In the genomic region with DNA sequence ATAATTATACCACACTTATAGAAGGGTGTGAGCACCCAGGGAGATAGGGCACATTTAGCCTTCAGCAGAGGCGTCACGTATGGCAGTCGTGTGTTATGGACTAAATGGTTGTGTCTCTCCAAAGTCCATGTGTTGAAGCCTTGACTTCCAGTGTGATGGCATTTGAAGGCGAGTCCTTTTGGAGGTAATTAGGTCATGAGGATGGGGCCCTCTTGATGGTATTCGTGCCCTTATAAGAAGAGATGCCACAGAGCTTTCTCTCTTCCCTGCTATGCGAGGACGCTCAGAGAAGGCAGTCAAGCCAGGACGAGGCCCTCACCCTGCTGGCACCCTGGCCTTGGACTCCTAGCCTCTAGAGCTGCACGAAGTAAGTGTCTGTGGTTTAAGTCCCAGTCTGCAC, we compare ENCODE assay signal across 40 cellular contexts.
"Had no signal": no experiment of that assay in that cellular context is flagged by ENCODE, and none has a peak within 500 bp of the region (broad histone marks: within the 10 kb centered on the region; RNA-seq: fewer than 3 reads in every experiment).

No MANE protein-coding gene starts in this region.

- ATAC-seq: activated naive CD4-positive, alpha-beta T cell treated with anti-CD3 and anti-CD28 coated beads, Interleukin-2, amount 50 U/mL, for 72 hours; activated naive CD8-positive, alpha-beta T cell treated with anti-CD3 and anti-CD28 coated beads, Interleukin-2, amount 50 U/mL, for 24 hours; activated T-cell treated with anti-CD3 and anti-CD28 coated beads, Interleukin-2, amount 50 U/mL, for 4 hours; activated T-cell treated with anti-CD3 and anti-CD28 coated beads, Interleukin-2, amount 50 U/mL, for 72 hours; activated T-helper 17 cell treated with anti-CD3 and anti-CD28 coated beads, Interleukin-2, amount 50 U/mL, for 72 hours; body of pancreas had no signal

- DNase-seq: activated effector memory CD4-positive, alpha-beta T cell treated with anti-CD3 and anti-CD28 coated beads, Interleukin-2, amount 50 U/mL, for 16 hours; activated effector memory CD4-positive, alpha-beta T cell treated with Interleukin-2 at 50 U/mL for 16 hours; activated gamma-delta T cell; activated gamma-delta T cell treated with Interleukin-2 at 50 U/mL for 16 hours; activated naive CD4-positive, alpha-beta T cell; activated naive CD4-positive, alpha-beta T cell treated with anti-CD3 and anti-CD28 coated beads for 36 hours; activated naive CD4-positive, alpha-beta T cell treated with anti-CD3 and anti-CD28 coated beads, Interleukin-2, amount 10 ng/mL, durations not matched to agents 7 days and 5 days; activated naive CD4-positive, alpha-beta T cell treated with anti-CD3 and anti-CD28 coated beads, Interleukin-2, amount 50 U/mL, for 16 hours; activated naive CD4-positive, alpha-beta T cell treated with Interleukin-2 at 50 U/mL for 16 hours; activated naive CD8-positive, alpha-beta T cell treated with anti-CD3 and anti-CD28 coated beads for 36 hours; activated naive CD8-positive, alpha-beta T cell treated with anti-CD3 and anti-CD28 coated beads, Interleukin-2, amount 10 ng/mL, durations not matched to agents 7 days and 5 days; activated naive CD8-positive, alpha-beta T cell treated with anti-CD3 and anti-CD28 coated beads, Interleukin-2, amount 50 U/mL, for 24 hours; activated T-cell treated with anti-CD3 and anti-CD28 coated beads, Interleukin-2, amount 50 U/mL, for 1 hour; activated T-cell treated with anti-CD3 and anti-CD28 coated beads, Interleukin-2, amount 50 U/mL, for 24 hours; activated T-cell treated with anti-CD3 and anti-CD28 coated beads, Interleukin-2, amount 50 U/mL, for 4 hours; activated T-cell treated with anti-CD3 and anti-CD28 coated beads, Interleukin-2, amount 50 U/mL, for 48 hours; activated T-cell treated with anti-CD3 and anti-CD28 coated beads, Interleukin-2, amount 50 U/mL, for 72 hours; adrenal gland; amniotic stem cell; amygdala; anterior cingulate cortex; aorta; body of pancreas; brain microvascular endothelial cell; caudate nucleus; central memory CD4-positive, alpha-beta T cell; cerebellar nuclear complex had no signal

- H3K4me3 ChIP-seq: adrenal gland, ascending aorta, body of pancreas, breast epithelium, cardiac muscle cell had no signal

- H3K27me3 ChIP-seq: ascending aorta, body of pancreas, brain microvascular endothelial cell, cardiac muscle cell had no signal

- H3K9me3 Mint-ChIP-seq: activated naive CD4-positive, alpha-beta T cell treated with anti-CD3 and anti-CD28 coated beads, Interleukin-2, amount 50 U/mL, for 24 hours had no signal

- H3K27ac ChIP-seq: adrenal gland, ascending aorta, body of pancreas, brain microvascular endothelial cell, breast epithelium, cardiac muscle cell had no signal

- FAIRE-seq: astrocyte, bronchial epithelial cell had no signal

- H3K27me3 Mint-ChIP-seq: activated naive CD8-positive, alpha-beta T cell treated with anti-CD3 and anti-CD28 coated beads, Interleukin-2, amount 10 ng/mL, durations not matched to agents 7 days and 5 days had no signal

- H3K4me1 Mint-ChIP-seq: activated naive CD4-positive, alpha-beta T cell treated with anti-CD3 and anti-CD28 coated beads, Interleukin-2, amount 10 ng/mL, durations not matched to agents 7 days and 5 days; activated naive CD4-positive, alpha-beta T cell treated with anti-CD3 and anti-CD28 coated beads, Interleukin-2, amount 50 U/mL, for 24 hours; activated naive CD8-positive, alpha-beta T cell treated with anti-CD3 and anti-CD28 coated beads for 36 hours; activated naive CD8-positive, alpha-beta T cell treated with anti-CD3 and anti-CD28 coated beads, Interleukin-2, amount 10 ng/mL, durations not matched to agents 7 days and 5 days; activated naive CD8-positive, alpha-beta T cell treated with anti-CD3 and anti-CD28 coated beads, Interleukin-2, amount 50 U/mL, for 24 hours; activated T-helper 17 cell treated with anti-CD3 and anti-CD28 coated beads, Interleukin-2, amount 50 U/mL, for 72 hours; central memory CD8-positive, alpha-beta T cell had no signal

- H3K27ac Mint-ChIP-seq: activated naive CD4-positive, alpha-beta T cell treated with anti-CD3 and anti-CD28 coated beads for 36 hours; activated naive CD4-positive, alpha-beta T cell treated with anti-CD3 and anti-CD28 coated beads, Interleukin-2, amount 10 ng/mL, durations not matched to agents 7 days and 5 days; activated naive CD4-positive, alpha-beta T cell treated with anti-CD3 and anti-CD28 coated beads, Interleukin-2, amount 50 U/mL, for 24 hours; activated naive CD4-positive, alpha-beta T cell treated with anti-CD3 and anti-CD28 coated beads, Interleukin-2, amount 50 U/mL, for 72 hours; activated naive CD8-positive, alpha-beta T cell; activated naive CD8-positive, alpha-beta T cell treated with anti-CD3 and anti-CD28 coated beads for 36 hours; activated naive CD8-positive, alpha-beta T cell treated with anti-CD3 and anti-CD28 coated beads, Interleukin-2, amount 10 ng/mL, durations not matched to agents 7 days and 5 days; activated naive CD8-positive, alpha-beta T cell treated with anti-CD3 and anti-CD28 coated beads, Interleukin-2, amount 50 U/mL, for 24 hours; activated T-cell treated with anti-CD3 and anti-CD28 coated beads, Interleukin-2, amount 50 U/mL, for 24 hours; activated T-cell treated with anti-CD3 and anti-CD28 coated beads, Interleukin-2, amount 50 U/mL, for 72 hours; activated T-helper 1 cell treated with anti-CD3 and anti-CD28 coated beads, Interleukin-12 subunit alpha, Interleukin-12 subunit beta, Interleukin-2, Interleukin-4 antibody, amounts not matched to agents 30 ng/mL and 10 ng/mL and 1 ng/mL, durations not matched to agents 14 hours and 24 hours and 36 hours; activated T-helper 17 cell treated with anti-CD3 and anti-CD28 coated beads, Interleukin-2, amount 50 U/mL, for 72 hours; activated T-helper 2 cell treated with anti-CD3 and anti-CD28 coated beads, Interferon-gamma antibody, Interleukin-2, Interleukin-4, amounts not matched to agents 10 μg/mL and 5 μg/mL and 100 μg/mL, durations not matched to agents 14 hours and 24 hours and 36 hours; brain had no signal

- H3K36me3 ChIP-seq: adrenal gland, ascending aorta, brain microvascular endothelial cell, breast epithelium, cardiac muscle cell had no signal

- H3K4me1 ChIP-seq: adrenal gland, ascending aorta, body of pancreas, breast epithelium had no signal

- H3K4me3 Mint-ChIP-seq: activated naive CD4-positive, alpha-beta T cell treated with anti-CD3 and anti-CD28 coated beads for 36 hours; activated naive CD4-positive, alpha-beta T cell treated with anti-CD3 and anti-CD28 coated beads, Interleukin-2, amount 10 ng/mL, durations not matched to agents 7 days and 5 days; activated naive CD4-positive, alpha-beta T cell treated with anti-CD3 and anti-CD28 coated beads, Interleukin-2, amount 50 U/mL, for 24 hours; activated naive CD8-positive, alpha-beta T cell; activated naive CD8-positive, alpha-beta T cell treated with anti-CD3 and anti-CD28 coated beads for 36 hours; activated naive CD8-positive, alpha-beta T cell treated with anti-CD3 and anti-CD28 coated beads, Interleukin-2, amount 10 ng/mL, durations not matched to agents 7 days and 5 days; activated naive CD8-positive, alpha-beta T cell treated with anti-CD3 and anti-CD28 coated beads, Interleukin-2, amount 50 U/mL, for 24 hours; activated T-cell treated with anti-CD3 and anti-CD28 coated beads, Interleukin-2, amount 50 U/mL, for 24 hours; activated T-cell treated with anti-CD3 and anti-CD28 coated beads, Interleukin-2, amount 50 U/mL, for 4 hours; activated T-cell treated with anti-CD3 and anti-CD28 coated beads, Interleukin-2, amount 50 U/mL, for 72 hours; activated T-helper 1 cell treated with anti-CD3 and anti-CD28 coated beads, Interleukin-12 subunit alpha, Interleukin-12 subunit beta, Interleukin-2, Interleukin-4 antibody, amounts not matched to agents 30 ng/mL and 10 ng/mL and 1 ng/mL, durations not matched to agents 14 hours and 24 hours and 36 hours; activated T-helper 17 cell treated with anti-CD3 and anti-CD28 coated beads, Interleukin-2, amount 50 U/mL, for 72 hours; brain; central memory CD8-positive, alpha-beta T cell had no signal

- H3K36me3 Mint-ChIP-seq: activated naive CD4-positive, alpha-beta T cell treated with anti-CD3 and anti-CD28 coated beads, Interleukin-2, amount 10 ng/mL, durations not matched to agents 7 days and 5 days; activated naive CD4-positive, alpha-beta T cell treated with anti-CD3 and anti-CD28 coated beads, Interleukin-2, amount 50 U/mL, for 24 hours; activated naive CD8-positive, alpha-beta T cell treated with anti-CD3 and anti-CD28 coated beads, Interleukin-2, amount 10 ng/mL, durations not matched to agents 7 days and 5 days; brain had no signal
